ENCODE assay signal across 9 cellular contexts in the genomic region with DNA sequence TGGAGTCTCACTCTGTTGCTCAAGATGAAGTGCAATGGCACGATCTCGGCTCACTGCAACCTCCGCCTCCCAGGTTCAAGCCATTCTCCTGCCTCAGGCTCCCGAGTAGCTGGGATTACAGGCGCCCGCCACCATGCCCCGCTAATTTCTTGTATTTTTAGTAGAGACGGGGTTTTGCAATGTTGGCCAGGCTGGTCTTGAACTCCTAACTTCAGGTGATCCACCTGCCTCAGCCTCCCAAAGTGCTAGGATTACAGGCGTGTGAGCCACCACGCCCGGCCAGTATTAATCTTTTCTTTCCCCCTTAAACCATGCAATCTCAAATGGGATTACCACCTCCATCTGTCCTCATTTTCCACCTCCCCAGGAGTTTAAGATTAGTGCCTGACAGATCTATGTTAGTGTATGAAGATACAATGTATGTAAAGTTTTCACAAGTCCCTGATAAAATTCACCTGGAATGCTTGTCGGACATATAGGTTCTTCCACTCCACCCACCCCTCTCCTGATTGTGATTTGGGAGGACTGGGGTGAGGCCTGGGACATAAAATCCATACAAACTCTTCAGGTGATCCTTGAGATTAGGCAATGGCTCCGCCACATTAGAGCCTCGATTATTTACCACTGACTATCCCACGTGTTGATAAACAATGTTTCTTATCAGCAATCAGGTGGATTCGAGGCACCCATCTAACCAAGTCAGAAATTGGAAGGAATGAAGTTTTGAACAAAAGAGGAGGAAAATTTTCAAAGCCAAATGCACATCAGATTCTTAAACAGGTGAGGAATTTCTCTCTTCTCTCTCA. TPM values are rescaled to one million over a fixed set of nuclear protein-coding genes. Genes with fewer than 3 reads are reported as not detected.
DNase-seq lines count a peak whose midpoint lies in the region; ATAC-seq and TF ChIP-seq lines count a peak whose summit lies in the region.
"Had no signal": no experiment of that assay in that cellular context is flagged by ENCODE, and none has a peak within 500 bp of the region (broad histone marks: within the 10 kb centered on the region; RNA-seq: fewer than 3 reads in every experiment).

No MANE protein-coding gene starts in this region.

- H3K27ac Mint-ChIP-seq in activated CD4-positive, alpha-beta T cell treated with anti-CD3 and anti-CD28 coated beads, Interleukin-2, amount 10 ng/mL, durations not matched to agents 7 days and 5 days: peak overlapping the region; percentile 94
- peak overlapping the region; percentile 93 for H3K27ac Mint-ChIP-seq in activated naive CD8-positive, alpha-beta T cell treated with anti-CD3 and anti-CD28 coated beads, Interleukin-2, amount 10 ng/mL, durations not matched to agents 7 days and 5 days

- no peak overlapping the region for H3K27ac ChIP-seq in thoracic aorta

- CTCF ChIA-PET in activated CD4-positive, alpha-beta T cell treated with anti-CD3 and anti-CD28 coated beads, Interleukin-2, amount 10 ng/mL, durations not matched to agents 7 days and 5 days (lab: Charles Lee): interaction anchor here (0.7 to 2.6 kb wide), 7 partner anchors 8 to 419 kb away, joined by 3 to 42 read pairs (median 4); no protein-coding TSS in a partner anchor

- ATAC-seq in activated naive CD8-positive, alpha-beta T cell treated with anti-CD3 and anti-CD28 coated beads, Interleukin-2, amount 10 ng/mL, durations not matched to agents 7 days and 5 days (ENCODE audit: low read depth): no peak
- ATAC-seq in thoracic aorta (ENCODE audit: insufficient number of reproducible peaks, low FRiP score, low read depth) (no peak), GM19023 (IDR thresholded peaks at IDR 0.05; ENCODE audit: unreplicated experiment) (no peak), HG03571 (IDR thresholded peaks at IDR 0.05; ENCODE audit: unreplicated experiment) (no peak), HG02885 (IDR thresholded peaks at IDR 0.05; ENCODE audit: poor library complexity, unreplicated experiment) (no peak)

- H3K4me3 ChIP-seq in kidney epithelial cell (ENCODE audit: low read depth, low read length) (peak overlapping the region; percentile 57), thoracic aorta (peak overlapping the region; percentile 82)

- no peaks in the 10 kb centered on the region for H3K36me3 ChIP-seq in kidney epithelial cell (ENCODE audit: control insufficient read depth, insufficient read depth, low read length)
- no peaks in the 10 kb centered on the region for H3K36me3 ChIP-seq in thoracic aorta

- H3K27me3 ChIP-seq in kidney epithelial cell (ENCODE audit: control insufficient read depth, insufficient read depth, low read length) (no peaks in the 10 kb centered on the region), thoracic aorta (replicated peaks; ENCODE audit: insufficient read depth) (no peaks in the 10 kb centered on the region)

- no peak for TF ChIP-seq CTCF in kidney epithelial cell (IDR thresholded peaks at IDR 0.05; ENCODE audit: insufficient read depth, low read length, poor library complexity, severe bottlenecking)
- no peak for TF ChIP-seq CTCF in thoracic aorta (IDR thresholded peaks at IDR 0.05)

- no peak for DNase-seq in activated CD4-positive, alpha-beta T cell treated with anti-CD3 and anti-CD28 coated beads, Interleukin-2, amount 10 ng/mL, durations not matched to agents 7 days and 5 days
- DNase-seq in activated CD4-positive, alpha-beta T cell treated with anti-CD3 and anti-CD28 coated beads for 48 hours: no peak
- no peak for DNase-seq in activated naive CD8-positive, alpha-beta T cell treated with anti-CD3 and anti-CD28 coated beads, Interleukin-2, amount 10 ng/mL, durations not matched to agents 7 days and 5 days
- DNase-seq in kidney epithelial cell (ENCODE audit: low read depth) (no peak), thoracic aorta (ENCODE audit: low spot score) (no peak)
- DNase-seq: activated gamma-delta T cell had no signal

- H3K4me3 Mint-ChIP-seq in activated CD4-positive, alpha-beta T cell treated with anti-CD3 and anti-CD28 coated beads, Interleukin-2, amount 10 ng/mL, durations not matched to agents 7 days and 5 days: peak overlapping the region; percentile 95
- peak overlapping the region; percentile 93 for H3K4me3 Mint-ChIP-seq in activated naive CD8-positive, alpha-beta T cell treated with anti-CD3 and anti-CD28 coated beads, Interleukin-2, amount 10 ng/mL, durations not matched to agents 7 days and 5 days

- H3K9me3 Mint-ChIP-seq in activated CD4-positive, alpha-beta T cell treated with anti-CD3 and anti-CD28 coated beads, Interleukin-2, amount 10 ng/mL, durations not matched to agents 7 days and 5 days: no peaks in the 10 kb centered on the region
- H3K9me3 Mint-ChIP-seq in activated naive CD8-positive, alpha-beta T cell treated with anti-CD3 and anti-CD28 coated beads, Interleukin-2, amount 10 ng/mL, durations not matched to agents 7 days and 5 days: no peaks in the 10 kb centered on the region

- peaks cover 1% of the 10 kb centered on the region for H3K27me3 Mint-ChIP-seq in activated CD4-positive, alpha-beta T cell treated with anti-CD3 and anti-CD28 coated beads, Interleukin-2, amount 10 ng/mL, durations not matched to agents 7 days and 5 days
- no peaks in the 10 kb centered on the region for H3K27me3 Mint-ChIP-seq in activated naive CD8-positive, alpha-beta T cell treated with anti-CD3 and anti-CD28 coated beads, Interleukin-2, amount 10 ng/mL, durations not matched to agents 7 days and 5 days

- H3K4me1 ChIP-seq in thoracic aorta (ENCODE audit: control insufficient read depth in 1 of 2, low read depth in 2 of 2): peaks cover 14 to 21% of the 10 kb centered on the region in 2 donors

- peaks cover 34% of the 10 kb centered on the region for H3K4me1 Mint-ChIP-seq in activated CD4-positive, alpha-beta T cell treated with anti-CD3 and anti-CD28 coated beads, Interleukin-2, amount 10 ng/mL, durations not matched to agents 7 days and 5 days
- peaks cover 30% of the 10 kb centered on the region for H3K4me1 Mint-ChIP-seq in activated naive CD8-positive, alpha-beta T cell treated with anti-CD3 and anti-CD28 coated beads, Interleukin-2, amount 10 ng/mL, durations not matched to agents 7 days and 5 days

- no peaks in the 10 kb centered on the region for H3K9me3 ChIP-seq in thoracic aorta

- peaks cover 7% of the 10 kb centered on the region for H3K36me3 Mint-ChIP-seq in activated CD4-positive, alpha-beta T cell treated with anti-CD3 and anti-CD28 coated beads, Interleukin-2, amount 10 ng/mL, durations not matched to agents 7 days and 5 days (ENCODE audit: low read depth)
- H3K36me3 Mint-ChIP-seq in activated naive CD8-positive, alpha-beta T cell treated with anti-CD3 and anti-CD28 coated beads, Interleukin-2, amount 10 ng/mL, durations not matched to agents 7 days and 5 days: peaks cover 9% of the 10 kb centered on the region

- POLR2A ChIA-PET in activated CD4-positive, alpha-beta T cell treated with anti-CD3 and anti-CD28 coated beads, Interleukin-2, amount 10 ng/mL, durations not matched to agents 7 days and 5 days (lab: Charles Lee): no interaction called here
- POLR2A ChIA-PET in activated naive CD8-positive, alpha-beta T cell treated with anti-CD3 and anti-CD28 coated beads, Interleukin-2, amount 10 ng/mL, durations not matched to agents 7 days and 5 days (lab: Charles Lee): interaction anchor here (1.1 to 1.6 kb wide), 2 partner anchors 68 to 186 kb away, joined by 5 read pairs; a partner anchor contains a TSS

RNA-seq across cellular contexts. Expression of a gene that starts 1.2 kb away (rescaled TPM):
- 10 to 100 TPM; 40.7 to 41.4 TPM for total RNA-seq in activated CD4-positive, alpha-beta T cell treated with anti-CD3 and anti-CD28 coated beads, Interleukin-2, amount 10 ng/mL, durations not matched to agents 7 days and 5 days
- total RNA-seq in activated naive CD8-positive, alpha-beta T cell treated with anti-CD3 and anti-CD28 coated beads, Interleukin-2, amount 10 ng/mL, durations not matched to agents 7 days and 5 days: 10 to 100 TPM; 37.4 to 45.5 TPM
- total RNA-seq in kidney epithelial cell: 38.5 and 45.3 TPM in 2 replicates
- 10 to 100 TPM; 36.4 to 44.5 TPM for total RNA-seq in thoracic aorta

RNA-seq across cellular contexts. Expression of a gene that starts 58.1 kb away (rescaled TPM):
- total RNA-seq in activated CD4-positive, alpha-beta T cell treated with anti-CD3 and anti-CD28 coated beads, Interleukin-2, amount 10 ng/mL, durations not matched to agents 7 days and 5 days: 1 to 10 TPM in 1 of 2 experiments, under 1 TPM in 1; 0.83 to 1.8 TPM
- total RNA-seq in activated naive CD8-positive, alpha-beta T cell treated with anti-CD3 and anti-CD28 coated beads, Interleukin-2, amount 10 ng/mL, durations not matched to agents 7 days and 5 days: 1 to 10 TPM; 1.6 to 2.7 TPM
- total RNA-seq in kidney epithelial cell (3.3 and 3.4 TPM in 2 replicates), thoracic aorta (1 to 10 TPM; 4.3 to 9.5 TPM)
